Comparison of ENCODE assay signal across 36 cellular contexts in the genomic region with DNA sequence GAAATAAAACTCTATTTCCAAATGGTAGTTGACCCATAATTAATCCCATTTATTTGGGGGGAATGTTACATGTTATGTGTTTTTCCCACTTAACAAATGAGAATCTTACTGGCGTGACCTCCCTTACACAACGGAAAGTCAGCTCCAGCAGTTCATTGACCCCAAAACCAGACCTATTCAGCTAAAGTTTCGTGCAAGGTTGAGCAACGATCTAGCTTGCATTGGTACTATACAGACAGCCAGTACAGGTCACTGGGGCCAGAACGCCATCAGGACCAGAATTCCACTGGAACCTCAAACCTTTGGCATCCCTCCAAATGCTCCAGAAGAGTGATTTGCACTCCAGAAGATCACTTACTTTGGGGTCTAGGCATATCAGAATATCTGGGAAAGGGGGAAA. TPM values are rescaled to one million over a fixed set of nuclear protein-coding genes. Genes with fewer than 3 reads are reported as not detected.
"Had no signal": no experiment of that assay in that cellular context is flagged by ENCODE, and none has a peak within 500 bp of the region (broad histone marks: within the 10 kb centered on the region; RNA-seq: fewer than 3 reads in every experiment).

No MANE protein-coding gene starts in this region.

- FAIRE-seq: keratinocyte, TTC549 had no signal

- H3K9me3 ChIP-seq: gastroesophageal sphincter, sigmoid colon, stomach, tibial nerve had no signal

- H3K36me3 Mint-ChIP-seq: activated naive CD8-positive, alpha-beta T cell; brain; stimulated activated naive B cell treated with anti-CD40 and anti-IgM and Interleukin-4, amounts not matched to agents 10 μg/mL and 1 μg/mL and 100 μg/mL, for 72 hours had no signal

- ATAC-seq: activated CD4-positive, CD25-positive, alpha-beta regulatory T cell treated with anti-CD3 and anti-CD28 coated beads, Interleukin-2, amount 50 U/mL, for 24 hours; effector memory CD8-positive, alpha-beta T cell; gastroesophageal sphincter; left colon; stimulated activated naive B cell treated with anti-CD40 and anti-IgM and Interleukin-4, amounts not matched to agents 10 μg/mL and 1 μg/mL and 100 μg/mL, for 72 hours had no signal

- H3K4me1 Mint-ChIP-seq: stimulated activated naive B cell treated with anti-CD40 and anti-IgM and Interleukin-4, amounts not matched to agents 10 μg/mL and 1 μg/mL and 100 μg/mL, for 72 hours had no signal

- DNase-seq: activated CD4-positive, alpha-beta T cell treated with anti-CD3 and anti-CD28 coated beads for 48 hours; activated CD4-positive, alpha-beta T cell treated with anti-CD3 and anti-CD28 coated beads, Interleukin-2, amount 50 U/mL, for 48 hours; activated CD8-positive, alpha-beta memory T cell treated with anti-CD3 and anti-CD28 coated beads for 24 hours; activated effector memory CD4-positive, alpha-beta T cell treated with Interleukin-2 at 50 U/mL for 16 hours; activated naive CD4-positive, alpha-beta T cell treated with Interleukin-2 at 50 U/mL for 16 hours; aorta; cerebellar nuclear complex; effector memory CD8-positive, alpha-beta T cell; erythroblast; head of caudate nucleus; hippocampal formation; left colon; sigmoid colon; stimulated activated CD4-positive, alpha-beta T cell treated with anti-CD3 and anti-CD28 coated beads, Interleukin-15, amount 100 ng/mL, for 24 hours; stimulated activated CD4-positive, alpha-beta T cell treated with anti-CD3 and anti-CD28 coated beads, Interleukin-2, amount 100 ng/mL, for 24 hours; stimulated activated naive B cell treated with anti-CD40 and anti-IgM and Interleukin-4, amounts not matched to agents 10 μg/mL and 1 μg/mL and 100 μg/mL, for 72 hours; stomach; WERI-Rb-1 had no signal

- H3K27me3 Mint-ChIP-seq: activated naive CD8-positive, alpha-beta T cell; stimulated activated naive B cell treated with anti-CD40 and anti-IgM and Interleukin-4, amounts not matched to agents 10 μg/mL and 1 μg/mL and 100 μg/mL, for 72 hours had no signal

- H3K36me3 ChIP-seq: cardiac muscle cell, gastroesophageal sphincter, sigmoid colon, stomach, tibial nerve, WERI-Rb-1 had no signal

- H3K4me3 ChIP-seq: cardiac muscle cell, coronary artery, gastroesophageal sphincter, sigmoid colon, stomach, tibial nerve had no signal

- H3K27ac Mint-ChIP-seq: activated naive CD8-positive, alpha-beta T cell; brain; effector memory CD8-positive, alpha-beta T cell; nephron; stimulated activated naive B cell treated with anti-CD40 and anti-IgM and Interleukin-4, amounts not matched to agents 10 μg/mL and 1 μg/mL and 100 μg/mL, for 72 hours had no signal

- H3K27ac ChIP-seq: cardiac muscle cell, gastroesophageal sphincter, sigmoid colon, stomach, tibial nerve, WERI-Rb-1 had no signal

- H3K27me3 ChIP-seq: cardiac muscle cell, gastroesophageal sphincter, sigmoid colon, stomach, tibial nerve had no signal

- H3K4me3 Mint-ChIP-seq: activated naive CD8-positive, alpha-beta T cell; brain; effector memory CD8-positive, alpha-beta T cell; nephron; stimulated activated naive B cell treated with anti-CD40 and anti-IgM and Interleukin-4, amounts not matched to agents 10 μg/mL and 1 μg/mL and 100 μg/mL, for 72 hours had no signal

RNA-seq across cellular contexts. Expression of a gene that starts 6.8 kb away (rescaled TPM):
- total RNA-seq: aorta; cardiac muscle cell; gastroesophageal sphincter; left colon; lung microvascular endothelial cell; osteocyte; posterior vena cava; sigmoid colon; stomach; T-helper 1 cell treated with Interleukin-12 subunit alpha and Interleukin-12 subunit beta and Interleukin-4 antibody, amounts not matched to agents 30 ng/mL and 1 ng/mL, for 36 hours; temporal lobe; tibial nerve; urinary bladder had no signal
- polyA plus RNA-seq: adipose tissue, aorta, cardiac muscle cell, fibroblast of lung, keratinocyte, sigmoid colon, stomach, urinary bladder had no signal
